Comparison of ENCODE assay signal across 1 cellular context in the genomic region with DNA sequence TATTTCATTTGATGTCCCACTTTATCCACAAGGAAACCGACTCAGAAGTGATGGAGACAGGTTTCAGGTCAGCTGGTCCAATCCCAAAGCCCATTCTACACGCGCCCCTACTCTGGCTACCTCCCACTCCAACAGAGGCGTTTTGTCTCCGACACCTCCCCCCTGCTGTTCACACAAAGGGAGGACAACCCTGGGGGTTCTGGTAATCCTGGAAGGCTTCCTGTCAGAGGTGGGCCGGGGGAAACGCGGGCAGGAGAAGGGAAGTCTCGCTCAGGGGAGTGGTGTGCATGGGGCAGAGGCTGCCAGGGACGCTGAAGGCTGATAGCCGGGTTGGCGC.
TF ChIP-seq lines count a peak whose summit lies in the region.

No MANE protein-coding gene starts in this region.

TF ChIP-seq in HCT116, 20 proteins besides CTCF, POLR2A, EP300 and RAD21 (continued from another document):
- no peak for TF ChIP-seq REST (IDR thresholded peaks at IDR 0.05; ENCODE audit: low read depth)
- no peak for TF ChIP-seq EZH2phosphoT487 (IDR thresholded peaks at IDR 0.05; ENCODE audit: borderline replicate concordance)
- no peak for TF ChIP-seq EZH2 (IDR thresholded peaks at IDR 0.05)
- no peak for TF ChIP-seq EGR1 (IDR thresholded peaks at IDR 0.05; ENCODE audit: low read depth)
- no peak for TF ChIP-seq ZFX (IDR thresholded peaks at IDR 0.05)
- no peak for TF ChIP-seq SRF (IDR thresholded peaks at IDR 0.05; ENCODE audit: low read depth)
- TF ChIP-seq YY1 (IDR thresholded peaks at IDR 0.05; ENCODE audit: extremely low read depth, insufficient replicate concordance, low read depth, low read length) = no peak
- no peak for TF ChIP-seq TCF7L2 (IDR thresholded peaks at IDR 0.05; ENCODE audit: borderline replicate concordance, extremely low read depth, insufficient read depth, insufficient read length)
- no peak for TF ChIP-seq JUND (IDR thresholded peaks at IDR 0.05)
- TF ChIP-seq ELF1 (IDR thresholded peaks at IDR 0.05; ENCODE audit: borderline replicate concordance, low read depth) = no peak
- TF ChIP-seq SP1 (IDR thresholded peaks at IDR 0.05; ENCODE audit: low read depth) = no peak
- TF ChIP-seq FOSL1 (IDR thresholded peaks at IDR 0.05; ENCODE audit: low read depth) = no peak
- no peak for TF ChIP-seq ATF3 (IDR thresholded peaks at IDR 0.05)
- TF ChIP-seq, protein P1, sequence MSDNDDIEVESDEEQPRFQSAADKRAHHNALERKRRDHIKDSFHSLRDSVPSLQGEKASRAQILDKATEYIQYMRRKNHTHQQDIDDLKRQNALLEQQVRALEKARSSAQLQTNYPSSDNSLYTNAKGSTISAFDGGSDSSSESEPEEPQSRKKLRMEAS (IDR thresholded peaks at IDR 0.05) = no peak
- TF ChIP-seq CBX3 (IDR thresholded peaks at IDR 0.05; ENCODE audit: low read depth) = no peak
- no peak for TF ChIP-seq CEBPB (IDR thresholded peaks at IDR 0.05; ENCODE audit: low read depth)
- TF ChIP-seq POLR2AphosphoS5 (IDR thresholded peaks at IDR 0.05; ENCODE audit: low read depth, low read length) = no peak
